25 cellular contexts compared by ENCODE assay signal in genomic region chr14:65533736-65534404, GRCh38.
"Had no signal": no experiment of that assay in that cellular context is flagged by ENCODE, and none has a peak within 500 bp of the region (broad histone marks: within the 10 kb centered on the region; RNA-seq: fewer than 3 reads in every experiment).

No MANE protein-coding gene starts in this region.

- FAIRE-seq: endometrium, keratinocyte had no signal

- DNase-seq: effector memory CD8-positive, alpha-beta T cell; erythroblast; esophagus squamous epithelium; head of caudate nucleus; mesenchymal stem cell; mucosa of descending colon; naive B cell; pancreas; retina; sigmoid colon; stimulated activated CD4-positive, alpha-beta T cell treated with anti-CD3 and anti-CD28 coated beads, Interleukin-4, amount 100 ng/mL, for 4 hours; transverse colon; upper lobe of right lung had no signal

- H3K4me1 ChIP-seq: esophagus squamous epithelium, pancreas, sigmoid colon, suprapubic skin, transverse colon, upper lobe of right lung, vagina had no signal

- H3K9me3 ChIP-seq: neutrophil, pancreas, sigmoid colon, upper lobe of right lung had no signal

- H3K9me3 Mint-ChIP-seq: effector memory CD8-positive, alpha-beta T cell; natural killer cell treated with Interleukin-12 subunit alpha and Interleukin-12 subunit beta and Interleukin-15 and Interleukin-18, amount 100 ng/mL, for 72 hours; stimulated activated memory B cell treated with anti-CD40 and anti-IgM and Interleukin-4, amounts not matched to agents 10 μg/mL and 1 μg/mL and 100 μg/mL, for 72 hours had no signal

- H3K27me3 ChIP-seq: esophagus squamous epithelium, neutrophil, pancreas, sigmoid colon, suprapubic skin, transverse colon, upper lobe of right lung, vagina had no signal

- H3K4me3 ChIP-seq: coronary artery, esophagus squamous epithelium, mucosa of descending colon, pancreas, sigmoid colon, suprapubic skin, transverse colon, upper lobe of right lung, vagina had no signal

- H3K27ac ChIP-seq: coronary artery, esophagus squamous epithelium, neutrophil, pancreas, sigmoid colon, suprapubic skin, transverse colon, upper lobe of right lung, vagina had no signal

- H3K4me3 Mint-ChIP-seq: effector memory CD8-positive, alpha-beta T cell; mesothelial cell of epicardium; naive B cell; natural killer cell treated with Interleukin-12 subunit alpha and Interleukin-12 subunit beta and Interleukin-15 and Interleukin-18, amount 100 ng/mL, for 72 hours; neural crest cell; stimulated activated memory B cell treated with anti-CD40 and anti-IgM and Interleukin-4, amounts not matched to agents 10 μg/mL and 1 μg/mL and 100 μg/mL, for 72 hours; stimulated activated naive CD8-positive, alpha-beta T cell treated with anti-CD3 and anti-CD28 coated beads, Interleukin-15, Interleukin-2, amounts not matched to agents 100 ng/mL and 50 ng/mL, for 24 hours had no signal

- H3K4me1 Mint-ChIP-seq: mesothelial cell of epicardium; neural crest cell; stimulated activated memory B cell treated with anti-CD40 and anti-IgM and Interleukin-4, amounts not matched to agents 10 μg/mL and 1 μg/mL and 100 μg/mL, for 72 hours had no signal

- ATAC-seq: effector memory CD8-positive, alpha-beta T cell; left lobe of liver; mucosa of descending colon; natural killer cell treated with Interleukin-12 subunit alpha and Interleukin-12 subunit beta and Interleukin-15 and Interleukin-18, amount 100 ng/mL, for 72 hours; pancreas; stimulated activated memory B cell treated with anti-CD40 and anti-IgM and Interleukin-4, amounts not matched to agents 10 μg/mL and 1 μg/mL and 100 μg/mL, for 72 hours; upper lobe of right lung had no signal

- H3K27me3 Mint-ChIP-seq: effector memory CD8-positive, alpha-beta T cell; naive B cell; natural killer cell treated with Interleukin-12 subunit alpha and Interleukin-12 subunit beta and Interleukin-15 and Interleukin-18, amount 100 ng/mL, for 72 hours; stimulated activated memory B cell treated with anti-CD40 and anti-IgM and Interleukin-4, amounts not matched to agents 10 μg/mL and 1 μg/mL and 100 μg/mL, for 72 hours; stimulated activated naive CD8-positive, alpha-beta T cell treated with anti-CD3 and anti-CD28 coated beads, Interleukin-15, Interleukin-2, amounts not matched to agents 100 ng/mL and 50 ng/mL, for 24 hours had no signal

- H3K36me3 ChIP-seq: esophagus squamous epithelium, neutrophil, pancreas, sigmoid colon, suprapubic skin, transverse colon, upper lobe of right lung, vagina had no signal
